Comparison of ENCODE assay signal across 8 cellular contexts in the genomic region with DNA sequence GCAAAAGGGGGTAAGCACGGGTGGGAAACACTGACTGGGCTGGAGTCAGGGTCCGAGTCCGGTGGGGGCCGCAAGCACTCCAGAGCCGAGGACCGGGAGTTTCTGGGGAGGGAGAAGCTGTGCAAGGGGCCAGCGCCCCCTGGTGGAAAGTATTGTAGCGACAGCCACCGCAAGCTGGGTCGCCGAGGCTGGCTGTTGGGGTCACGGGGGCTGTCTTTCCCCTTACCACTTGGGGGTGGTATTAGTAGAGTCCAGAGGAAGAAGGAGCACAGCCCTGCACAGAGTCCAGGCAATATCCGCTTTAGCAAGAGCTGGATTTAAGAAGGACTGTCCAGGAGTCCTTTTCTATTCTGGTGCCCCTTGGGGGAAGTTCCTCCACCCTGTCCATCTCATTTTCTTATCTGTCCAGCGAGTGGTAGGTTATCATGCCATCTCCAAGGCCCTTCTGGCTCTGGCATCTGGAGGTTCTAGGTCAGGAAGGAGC. TPM values are rescaled to one million over a fixed set of nuclear protein-coding genes. Genes with fewer than 3 reads are reported as not detected.
DNase-seq lines count a peak whose midpoint lies in the region; ATAC-seq lines count a peak whose summit lies in the region.

No MANE protein-coding gene starts in this region.

- no peaks in the 10 kb centered on the region for H3K36me3 ChIP-seq in SK-N-MC (ENCODE audit: insufficient read depth, low read length)

- no peaks in the 10 kb centered on the region for H3K9me3 ChIP-seq in SK-N-MC (ENCODE audit: low read depth, low read length)

- no peak overlapping the region for H3K27ac ChIP-seq in SK-N-MC

- no peak for ATAC-seq in HG02840 (IDR thresholded peaks at IDR 0.05; ENCODE audit: low FRiP score, unreplicated experiment)

- H3K4me3 ChIP-seq in SK-N-MC = peak overlapping the region; percentile 67

- DNase-seq in GM03348 (ENCODE audit: low spot score) (peak; percentile 90), Kasumi-1 (lab: John Stamatoyannopoulos, UW) (peak; percentile 43 to 46), SK-N-MC (ENCODE audit: low read depth, low spot score) (no peak), activated gamma-delta T cell treated with Interleukin-2 at 50 U/mL for 16 hours (peak; percentile 77), globus pallidus (ENCODE audit: low spot score) (peak; percentile 45), pons (ENCODE audit: low spot score) (peak; percentile 50), ureter (ENCODE audit: low spot score) (peak; percentile 80)

- H3K9ac ChIP-seq in SK-N-MC (ENCODE audit: insufficient read length) = no peak overlapping the region

RNA-seq across cellular contexts. Expression of a gene that starts 17.9 kb away (rescaled TPM):
- 52.4 TPM for total RNA-seq in ureter

RNA-seq across cellular contexts. Expression of a gene that starts 56.5 kb away (rescaled TPM):
- not detected for total RNA-seq in ureter
